10 cellular contexts compared by ENCODE assay signal in the genomic region with DNA sequence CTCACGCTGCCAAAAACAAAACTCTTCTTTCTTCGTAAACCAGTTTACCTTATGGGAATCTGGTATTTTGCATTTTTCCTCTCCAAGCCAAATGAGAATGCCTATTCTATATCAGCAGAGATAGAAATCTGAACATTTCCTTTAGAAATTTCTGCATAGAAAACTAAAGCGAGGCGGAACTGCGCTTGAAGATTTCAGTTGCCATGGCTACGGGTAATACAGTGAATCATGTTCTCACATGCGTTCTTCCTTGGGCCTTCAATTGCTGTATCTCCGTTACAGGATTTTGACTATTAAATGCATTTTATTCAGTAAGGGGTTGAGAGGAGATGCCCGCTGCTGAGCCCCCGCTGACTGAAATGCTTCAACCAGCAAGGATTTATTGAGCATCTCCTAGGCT.
"Had no signal": no experiment of that assay in that cellular context is flagged by ENCODE, and none has a peak within 500 bp of the region (broad histone marks: within the 10 kb centered on the region; RNA-seq: fewer than 3 reads in every experiment).

No MANE protein-coding gene starts in this region.

- H3K27me3 ChIP-seq: suprapubic skin had no signal

- ATAC-seq: left ventricle myocardium superior had no signal

- DNase-seq: activated CD4-positive, alpha-beta T cell treated with anti-CD3 and anti-CD28 coated beads for 48 hours; activated effector memory CD4-positive, alpha-beta T cell treated with Interleukin-2 at 50 U/mL for 16 hours; activated naive CD8-positive, alpha-beta T cell treated with anti-CD3 and anti-CD28 coated beads, Interleukin-2, amount 10 ng/mL, durations not matched to agents 7 days and 5 days; activated T-cell treated with anti-CD3 and anti-CD28 coated beads, Interleukin-2, amount 50 U/mL, for 1 hour; left ventricle myocardium superior; mesenchymal stem cell; nephron progenitor cell; stimulated activated CD4-positive, alpha-beta T cell treated with anti-CD3 and anti-CD28 coated beads, Interleukin-2, amount 100 ng/mL, for 48 hours; stimulated activated naive CD4-positive, alpha-beta T cell treated with Interleukin-2 at 50 U/mL for 16 hours had no signal

- H3K4me3 ChIP-seq: suprapubic skin had no signal

- H3K36me3 ChIP-seq: suprapubic skin had no signal

- H3K27ac ChIP-seq: suprapubic skin had no signal

- H3K9me3 ChIP-seq: suprapubic skin had no signal
